In the genomic region with DNA sequence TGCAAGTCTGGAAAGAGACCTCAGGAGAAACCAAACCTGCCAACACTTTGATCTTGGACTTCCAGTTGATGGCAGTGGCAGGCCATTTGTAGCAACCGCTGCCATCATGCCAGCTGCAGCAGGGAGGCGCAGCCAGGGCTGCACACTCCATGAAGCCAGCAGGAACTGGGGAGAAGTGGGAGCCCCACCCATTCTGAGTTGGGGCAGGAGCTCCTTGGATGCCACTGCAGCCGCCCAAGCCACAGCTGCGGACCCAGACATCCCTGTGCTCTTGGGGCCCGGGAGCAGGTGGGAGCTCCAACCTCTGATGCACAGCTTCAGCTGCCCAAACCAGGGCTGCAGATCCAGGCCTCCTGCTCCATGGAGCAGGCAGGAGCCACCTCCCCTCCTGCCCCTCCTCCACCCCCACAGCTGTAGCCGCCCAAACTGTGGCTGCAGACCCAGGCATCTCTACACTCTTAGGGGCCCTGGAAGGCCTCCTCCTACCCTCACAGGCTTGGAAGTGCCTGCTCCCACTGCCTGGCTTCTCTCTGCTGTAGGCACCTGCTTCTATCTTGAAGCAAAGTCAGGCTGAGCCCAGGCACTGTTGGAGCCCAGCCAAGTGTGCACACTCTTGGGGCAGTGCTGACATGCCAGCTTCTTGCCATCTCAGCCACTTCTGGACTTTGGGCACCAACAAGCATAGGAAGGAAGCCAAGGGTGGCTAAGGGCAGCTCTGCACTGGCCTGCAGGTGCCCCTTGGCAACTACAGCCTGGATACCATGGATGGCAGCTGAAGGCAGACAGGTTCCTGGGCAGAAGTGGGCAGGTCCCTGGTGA, we compare ENCODE assay signal across 11 cellular contexts. TPM values are rescaled to one million over a fixed set of nuclear protein-coding genes. Genes with fewer than 3 reads are reported as not detected.
DNase-seq lines count a peak whose midpoint lies in the region; ATAC-seq and TF ChIP-seq lines count a peak whose summit lies in the region.
"Had no signal": no experiment of that assay in that cellular context is flagged by ENCODE, and none has a peak within 500 bp of the region (broad histone marks: within the 10 kb centered on the region; RNA-seq: fewer than 3 reads in every experiment).

No MANE protein-coding gene starts in this region.

- no peak overlapping the region for H3K18ac ChIP-seq in mesendoderm (ENCODE audit: low read length)

- peak overlapping the region; percentile 6 for H3K27ac Mint-ChIP-seq in Caco-2 (ENCODE audit: unreplicated experiment)
- H3K27ac Mint-ChIP-seq in T-helper 2 cell treated with Interferon-gamma antibody and Interleukin-4, amounts not matched to agents 5 μg/mL and 100 μg/mL, for 36 hours = no peak overlapping the region
- H3K27ac Mint-ChIP-seq in stimulated activated memory B cell treated with anti-CD40 and anti-IgM and Interleukin-4, amounts not matched to agents 10 μg/mL and 1 μg/mL and 100 μg/mL, for 72 hours = no peak overlapping the region
- H3K27ac Mint-ChIP-seq: immature natural killer cell had no signal

- no peak overlapping the region for H3K23ac ChIP-seq in mesendoderm (ENCODE audit: low read length)

- no peak overlapping the region for H3K9ac ChIP-seq in mesendoderm (ENCODE audit: low read length)

- no peaks in the 10 kb centered on the region for H3K9me3 Mint-ChIP-seq in Caco-2 (ENCODE audit: unreplicated experiment)
- peaks cover 2% of the 10 kb centered on the region for H3K9me3 Mint-ChIP-seq in T-helper 2 cell treated with Interferon-gamma antibody and Interleukin-4, amounts not matched to agents 5 μg/mL and 100 μg/mL, for 36 hours
- H3K9me3 Mint-ChIP-seq in stimulated activated memory B cell treated with anti-CD40 and anti-IgM and Interleukin-4, amounts not matched to agents 10 μg/mL and 1 μg/mL and 100 μg/mL, for 72 hours = peaks cover 8% of the 10 kb centered on the region
- H3K9me3 Mint-ChIP-seq: immature natural killer cell had no signal

- peak in 1 of 2 experiments; percentile 24 for TF ChIP-seq CTCF in Caco-2 (IDR thresholded peaks at IDR 0.05; ENCODE audit: insufficient read depth in 1 of 2, low read depth in 1 of 2, low read length in 1 of 2, severe bottlenecking in 1 of 2, unreplicated experiment in 1 of 2)
- TF ChIP-seq CTCF in cardiac fibroblast (IDR thresholded peaks at IDR 0.05; ENCODE audit: low read depth, low read length) = peak; percentile 18

- no peaks in the 10 kb centered on the region for H3K27me3 Mint-ChIP-seq in Caco-2 (ENCODE audit: insufficient read depth, unreplicated experiment)
- peaks cover 9% of the 10 kb centered on the region for H3K27me3 Mint-ChIP-seq in T-helper 2 cell treated with Interferon-gamma antibody and Interleukin-4, amounts not matched to agents 5 μg/mL and 100 μg/mL, for 36 hours (ENCODE audit: low read depth)
- no peaks in the 10 kb centered on the region for H3K27me3 Mint-ChIP-seq in stimulated activated memory B cell treated with anti-CD40 and anti-IgM and Interleukin-4, amounts not matched to agents 10 μg/mL and 1 μg/mL and 100 μg/mL, for 72 hours

- no TSS peak for BruUV-seq in Caco-2 (replicated peaks; lab: Mats Ljungman, UMichigan)

- H2BK15ac ChIP-seq in mesendoderm (replicated peaks; ENCODE audit: low read depth) = no peak overlapping the region

- no peak overlapping the region for H2AK5ac ChIP-seq in mesendoderm (ENCODE audit: low read length)

- DNase-seq in Caco-2 (no peak), cardiac fibroblast (ENCODE audit: low read depth in 2 of 2) (no peak), mesendoderm (peak; percentile 31), 8988T (no peak)
- peak; percentile 31 for DNase-seq in Jurkat, Clone E6-1 (ENCODE audit: low read depth, low spot score)
- DNase-seq in T-helper 2 cell treated with Interferon-gamma antibody and Interleukin-4, amounts not matched to agents 5 μg/mL and 100 μg/mL, for 36 hours (ENCODE audit: low spot score) = no peak
- DNase-seq: adrenal gland, immature natural killer cell had no signal

- no peak overlapping the region for H3K4ac ChIP-seq in mesendoderm (ENCODE audit: low read depth, low read length)

- H3K4me3 ChIP-seq in Caco-2 (ENCODE audit: low read depth, low read length) (no peak overlapping the region), cardiac fibroblast (replicated peaks in 1 of 2; ENCODE audit: low read depth in 2 of 2, low read length in 2 of 2) (no peak overlapping the region), mesendoderm (ENCODE audit: low read length) (no peak overlapping the region)
- no peak overlapping the region for H3K4me3 ChIP-seq in Jurkat, Clone E6-1 (ENCODE audit: low read length)
- H3K4me3 ChIP-seq: adrenal gland had no signal

- H3K4me3 Mint-ChIP-seq in Caco-2 (ENCODE audit: unreplicated experiment) = no peak overlapping the region
- no peak overlapping the region for H3K4me3 Mint-ChIP-seq in T-helper 2 cell treated with Interferon-gamma antibody and Interleukin-4, amounts not matched to agents 5 μg/mL and 100 μg/mL, for 36 hours
- H3K4me3 Mint-ChIP-seq in stimulated activated memory B cell treated with anti-CD40 and anti-IgM and Interleukin-4, amounts not matched to agents 10 μg/mL and 1 μg/mL and 100 μg/mL, for 72 hours = no peak overlapping the region
- H3K4me3 Mint-ChIP-seq: immature natural killer cell had no signal

- POLR2A ChIA-PET in Caco-2 (lab: Charles Lee) = no interaction called here

- no peaks in the 10 kb centered on the region for H3K79me1 ChIP-seq in mesendoderm (ENCODE audit: low read length)

- H3K27ac ChIP-seq in mesendoderm (ENCODE audit: low read depth, low read length) = no peak overlapping the region
- H3K27ac ChIP-seq: adrenal gland had no signal

- H3K36me3 Mint-ChIP-seq in Caco-2 (ENCODE audit: insufficient read depth, unreplicated experiment) = no peaks in the 10 kb centered on the region
- H3K36me3 Mint-ChIP-seq in T-helper 2 cell treated with Interferon-gamma antibody and Interleukin-4, amounts not matched to agents 5 μg/mL and 100 μg/mL, for 36 hours (ENCODE audit: low read depth) = no peaks in the 10 kb centered on the region
- H3K36me3 Mint-ChIP-seq in stimulated activated memory B cell treated with anti-CD40 and anti-IgM and Interleukin-4, amounts not matched to agents 10 μg/mL and 1 μg/mL and 100 μg/mL, for 72 hours = peaks cover 8% of the 10 kb centered on the region
- H3K36me3 Mint-ChIP-seq: immature natural killer cell had no signal

- no peak overlapping the region for H3K56ac ChIP-seq in mesendoderm (ENCODE audit: low read length)

- H2BK120ac ChIP-seq in mesendoderm (ENCODE audit: low read depth, low read length) = no peak overlapping the region

- no peaks in the 10 kb centered on the region for H3K36me3 ChIP-seq in Caco-2 (ENCODE audit: control insufficient read depth, insufficient read depth, low read length)
- no peaks in the 10 kb centered on the region for H3K36me3 ChIP-seq in mesendoderm (ENCODE audit: control insufficient read depth, insufficient read depth, low read length)
- H3K36me3 ChIP-seq: adrenal gland had no signal

- ATAC-seq in HG03097 (IDR thresholded peaks at IDR 0.05; ENCODE audit: low FRiP score, unreplicated experiment) = no peak
- no peak for ATAC-seq in stimulated activated memory B cell treated with anti-CD40 and anti-IgM and Interleukin-4, amounts not matched to agents 10 μg/mL and 1 μg/mL and 100 μg/mL, for 72 hours

- H3K4me1 ChIP-seq in Caco-2 = peaks cover 12% of the 10 kb centered on the region
- H3K4me1 ChIP-seq in mesendoderm (ENCODE audit: control insufficient read depth, low read depth, low read length) = no peaks in the 10 kb centered on the region

- no peak overlapping the region for H4K8ac ChIP-seq in mesendoderm (ENCODE audit: low read depth, low read length)

- H3K27me3 ChIP-seq in Caco-2 (replicated peaks; ENCODE audit: control insufficient read depth, insufficient read depth, low read length) (no peaks in the 10 kb centered on the region), mesendoderm (ENCODE audit: insufficient read depth, low read length, poor library complexity) (no peaks in the 10 kb centered on the region)
- H3K27me3 ChIP-seq: adrenal gland had no signal

- no CpG with 5 or more reads among the region's 6 CpGs for WGBS in mesendoderm (ENCODE audit: extremely low coverage, insufficient coverage, low lambda C conversion rate)

- H3K4me2 ChIP-seq in mesendoderm (ENCODE audit: low read length) = no peak overlapping the region

- CTCF ChIA-PET in Caco-2 (lab: Charles Lee) = interaction anchor here (0.7 to 2.4 kb wide), 4 partner anchors 39 to 295 kb away, joined by 3 to 11 read pairs (median 6); no protein-coding TSS in a partner anchor

- no peaks in the 10 kb centered on the region for H3K79me2 ChIP-seq in mesendoderm (ENCODE audit: control insufficient read depth, insufficient read depth, low read length)

- H2BK5ac ChIP-seq in mesendoderm (ENCODE audit: low read length) = no peak overlapping the region

- peaks cover 24% of the 10 kb centered on the region for H3K4me1 Mint-ChIP-seq in Caco-2 (ENCODE audit: low read depth, unreplicated experiment)
- H3K4me1 Mint-ChIP-seq in T-helper 2 cell treated with Interferon-gamma antibody and Interleukin-4, amounts not matched to agents 5 μg/mL and 100 μg/mL, for 36 hours (ENCODE audit: low read depth) = peaks cover 14% of the 10 kb centered on the region
- H3K4me1 Mint-ChIP-seq in stimulated activated memory B cell treated with anti-CD40 and anti-IgM and Interleukin-4, amounts not matched to agents 10 μg/mL and 1 μg/mL and 100 μg/mL, for 72 hours = peaks cover 26% of the 10 kb centered on the region
- H3K4me1 Mint-ChIP-seq: immature natural killer cell had no signal

- no peak overlapping the region for H4K5ac ChIP-seq in mesendoderm (ENCODE audit: low read length)

- no peaks in the 10 kb centered on the region for H3K9me3 ChIP-seq in Caco-2
- H3K9me3 ChIP-seq: adrenal gland had no signal

- intact Hi-C loops in Caco-2 (cut with micrococcal nuclease; ENCODE audit: unreplicated experiment) = loop anchor here (5.0 kb wide), 1 partner anchor 112 kb away; no protein-coding TSS in a partner anchor

RNA-seq across cellular contexts. Expression of a gene that starts 20.0 kb away (rescaled TPM):
- 6.6 and 7.1 TPM in 2 replicates for total RNA-seq in Caco-2 (2022)
- 1.0 TPM for polyA plus RNA-seq in Jurkat, Clone E6-1 (2012; ENCODE audit: insufficient read depth, insufficient read length)
- polyA plus RNA-seq in mesendoderm (2013, experiment 1 of 2) = 2.2 TPM
- 2.3 TPM for polyA plus RNA-seq in mesendoderm (2013, experiment 2 of 2)

RNA-seq across cellular contexts. Expression of a gene that starts 57.9 kb away (rescaled TPM):
- 0.70 TPM in 1 of 2 replicates, not detected in the other for total RNA-seq in Caco-2 (2022)
- polyA plus RNA-seq in Jurkat, Clone E6-1 (2012; ENCODE audit: insufficient read depth, insufficient read length) = not detected
- 0.17 TPM for polyA plus RNA-seq in mesendoderm (2013, experiment 1 of 2)
- polyA plus RNA-seq in mesendoderm (2013, experiment 2 of 2) = 0.14 TPM
- total RNA-seq: G401 had no signal
- polyA plus RNA-seq: immature natural killer cell had no signal

Comparison
In these comparisons a context has a peak if more than half of its experiments do, and no peak if none do; other contexts are left out.
1. DNase-seq: peak in Jurkat, Clone E6-1 (single experiment) and mesendoderm (single experiment); none in Caco-2 (0 of 2), cardiac fibroblast (0 of 2), 8988T (single experiment) and T-helper 2 cell treated with Interferon-gamma antibody and Interleukin-4, amounts not matched to agents 5 μg/mL and 100 μg/mL, for 36 hours (single experiment).